ENCODE assay signal across 1 cellular context in the genomic region with DNA sequence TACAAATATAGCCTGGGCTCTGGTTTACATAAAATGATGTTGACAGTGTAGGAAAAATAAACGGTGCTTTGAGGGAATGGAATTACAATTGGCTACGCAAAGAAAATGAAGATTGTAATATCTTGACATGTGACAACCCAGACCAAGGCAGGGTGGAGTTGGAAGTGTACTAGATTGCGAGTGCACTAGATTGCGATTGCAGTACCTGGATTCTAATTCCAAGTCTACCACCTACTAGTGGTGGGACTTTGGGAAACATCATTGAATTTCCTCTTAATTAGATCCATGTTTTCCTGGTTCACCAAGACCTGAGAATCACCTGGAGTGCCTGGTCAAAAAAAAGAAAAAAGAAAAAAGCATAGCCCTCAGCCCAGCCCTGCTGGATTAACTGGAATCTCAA.
TF ChIP-seq lines count a peak whose summit lies in the region.

No MANE protein-coding gene starts in this region.

TF ChIP-seq in H1, 55 proteins besides CTCF, POLR2A, EP300 and RAD21 (continued from another document):
- TF ChIP-seq RNF2 (IDR thresholded peaks at IDR 0.05; ENCODE audit: borderline replicate concordance, low read depth, low read length, missing control alignments, poor library complexity, severe bottlenecking) (no peak), RBBP5 (IDR thresholded peaks at IDR 0.05; ENCODE audit: borderline replicate concordance, low read depth, low read length) (no peak), SIX5 (IDR thresholded peaks at IDR 0.05; ENCODE audit: low read depth, low read length) (no peak), HDAC2 (IDR thresholded peaks at IDR 0.05; ENCODE audit: borderline replicate concordance in 1 of 2, low read depth in 2 of 2, low read length in 2 of 2) (no peak), CEBPB (IDR thresholded peaks at IDR 0.05; ENCODE audit: low read depth, low read length) (no peak), SP1 (IDR thresholded peaks at IDR 0.05; ENCODE audit: low read depth, low read length) (no peak), BCL11A (IDR thresholded peaks at IDR 0.05; ENCODE audit: low read depth in 2 of 2, low read length in 2 of 2) (no peak), GTF2F1 (IDR thresholded peaks at IDR 0.05; ENCODE audit: borderline replicate concordance, low read depth, low read length) (no peak)
